In the genomic region with DNA sequence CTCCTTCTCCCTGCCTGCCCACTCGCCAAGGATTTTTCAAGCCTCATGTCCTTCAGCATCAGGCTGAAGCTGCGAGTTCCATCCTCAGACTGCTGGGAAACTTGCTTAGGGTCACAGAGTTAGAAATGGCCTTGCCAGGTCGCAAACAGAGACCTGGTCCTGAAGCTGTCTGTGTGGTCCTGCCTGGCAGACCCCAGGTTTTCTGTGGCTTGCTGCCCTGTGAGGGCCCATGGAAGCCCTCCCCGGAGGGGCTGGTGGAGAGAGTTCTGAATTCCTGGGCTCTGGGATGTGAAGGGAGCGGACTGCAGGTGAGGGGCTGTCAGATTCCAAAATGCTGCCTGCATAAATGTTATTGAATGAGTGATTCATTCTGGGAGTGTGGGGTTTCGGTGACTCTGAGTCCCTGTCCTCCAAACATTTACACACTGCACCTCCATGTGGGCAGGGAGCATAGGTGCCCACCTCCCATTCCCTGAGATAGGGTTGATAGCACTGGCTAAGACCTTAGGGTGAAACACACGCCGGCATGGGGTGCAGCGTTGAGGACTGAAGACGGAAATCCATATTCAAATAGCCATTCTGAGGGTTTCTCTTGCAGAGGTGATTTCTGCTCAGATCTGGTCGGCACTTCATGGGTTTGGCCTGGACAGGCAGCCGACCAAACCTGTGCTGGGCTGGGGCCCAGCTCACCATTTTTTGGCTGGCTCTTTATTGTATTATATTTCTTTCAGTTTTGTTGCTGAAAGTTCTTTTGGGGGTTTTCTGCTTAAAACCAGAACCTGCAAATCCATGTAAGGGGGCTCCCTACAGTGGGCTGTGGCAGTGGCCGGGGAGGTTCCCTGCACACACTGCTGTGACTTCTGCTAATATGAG, we compare ENCODE assay signal across 1 cellular context.
TF ChIP-seq lines count a peak whose summit lies in the region.

No MANE protein-coding gene starts in this region.

TF ChIP-seq in GM23338, 12 proteins besides CTCF, POLR2A, EP300 and RAD21 (continued from another document):
- TF ChIP-seq, protein P1, sequence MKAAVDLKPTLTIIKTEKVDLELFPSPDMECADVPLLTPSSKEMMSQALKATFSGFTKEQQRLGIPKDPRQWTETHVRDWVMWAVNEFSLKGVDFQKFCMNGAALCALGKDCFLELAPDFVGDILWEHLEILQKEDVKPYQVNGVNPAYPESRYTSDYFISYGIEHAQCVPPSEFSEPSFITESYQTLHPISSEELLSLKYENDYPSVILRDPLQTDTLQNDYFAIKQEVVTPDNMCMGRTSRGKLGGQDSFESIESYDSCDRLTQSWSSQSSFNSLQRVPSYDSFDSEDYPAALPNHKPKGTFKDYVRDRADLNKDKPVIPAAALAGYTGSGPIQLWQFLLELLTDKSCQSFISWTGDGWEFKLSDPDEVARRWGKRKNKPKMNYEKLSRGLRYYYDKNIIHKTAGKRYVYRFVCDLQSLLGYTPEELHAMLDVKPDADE (IDR thresholded peaks at IDR 0.05) = no peak
- TF ChIP-seq ZNF114 (CRISPR knock-in tag; IDR thresholded peaks at IDR 0.05) = no peak
- no peak for TF ChIP-seq JUNB (IDR thresholded peaks at IDR 0.05; ENCODE audit: unreplicated experiment)
- no peak for TF ChIP-seq EZH2 (IDR thresholded peaks at IDR 0.05; ENCODE audit: low read depth, unreplicated experiment)
- no peak for TF ChIP-seq CREB1 (CRISPR knock-in tag; IDR thresholded peaks at IDR 0.05; ENCODE audit: low read depth)
- TF ChIP-seq STAT1 (IDR thresholded peaks at IDR 0.05; ENCODE audit: unreplicated experiment) = no peak
- TF ChIP-seq, protein P2, sequence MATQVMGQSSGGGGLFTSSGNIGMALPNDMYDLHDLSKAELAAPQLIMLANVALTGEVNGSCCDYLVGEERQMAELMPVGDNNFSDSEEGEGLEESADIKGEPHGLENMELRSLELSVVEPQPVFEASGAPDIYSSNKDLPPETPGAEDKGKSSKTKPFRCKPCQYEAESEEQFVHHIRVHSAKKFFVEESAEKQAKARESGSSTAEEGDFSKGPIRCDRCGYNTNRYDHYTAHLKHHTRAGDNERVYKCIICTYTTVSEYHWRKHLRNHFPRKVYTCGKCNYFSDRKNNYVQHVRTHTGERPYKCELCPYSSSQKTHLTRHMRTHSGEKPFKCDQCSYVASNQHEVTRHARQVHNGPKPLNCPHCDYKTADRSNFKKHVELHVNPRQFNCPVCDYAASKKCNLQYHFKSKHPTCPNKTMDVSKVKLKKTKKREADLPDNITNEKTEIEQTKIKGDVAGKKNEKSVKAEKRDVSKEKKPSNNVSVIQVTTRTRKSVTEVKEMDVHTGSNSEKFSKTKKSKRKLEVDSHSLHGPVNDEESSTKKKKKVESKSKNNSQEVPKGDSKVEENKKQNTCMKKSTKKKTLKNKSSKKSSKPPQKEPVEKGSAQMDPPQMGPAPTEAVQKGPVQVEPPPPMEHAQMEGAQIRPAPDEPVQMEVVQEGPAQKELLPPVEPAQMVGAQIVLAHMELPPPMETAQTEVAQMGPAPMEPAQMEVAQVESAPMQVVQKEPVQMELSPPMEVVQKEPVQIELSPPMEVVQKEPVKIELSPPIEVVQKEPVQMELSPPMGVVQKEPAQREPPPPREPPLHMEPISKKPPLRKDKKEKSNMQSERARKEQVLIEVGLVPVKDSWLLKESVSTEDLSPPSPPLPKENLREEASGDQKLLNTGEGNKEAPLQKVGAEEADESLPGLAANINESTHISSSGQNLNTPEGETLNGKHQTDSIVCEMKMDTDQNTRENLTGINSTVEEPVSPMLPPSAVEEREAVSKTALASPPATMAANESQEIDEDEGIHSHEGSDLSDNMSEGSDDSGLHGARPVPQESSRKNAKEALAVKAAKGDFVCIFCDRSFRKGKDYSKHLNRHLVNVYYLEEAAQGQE (IDR thresholded peaks at IDR 0.05; ENCODE audit: unreplicated experiment) = no peak
